Comparison of ENCODE assay signal across 2 cellular contexts in genomic region chr12:108145011-108145410, GRCh38.
TF ChIP-seq lines count a peak whose summit lies in the region.

No MANE protein-coding gene starts in this region.

TF ChIP-seq in GM23338, 12 proteins besides CTCF, POLR2A, EP300 and RAD21:
- TF ChIP-seq EZH2 (IDR thresholded peaks at IDR 0.05; ENCODE audit: low read depth, unreplicated experiment) (no peak), ZNF331 (CRISPR knock-in tag; IDR thresholded peaks at IDR 0.05; ENCODE audit: low read depth) (no peak), NANOG (IDR thresholded peaks at IDR 0.05; ENCODE audit: borderline replicate concordance) (no peak), CREB1 (CRISPR knock-in tag; IDR thresholded peaks at IDR 0.05; ENCODE audit: low read depth) (no peak), JUNB (IDR thresholded peaks at IDR 0.05; ENCODE audit: unreplicated experiment) (no peak), EZH2phosphoT487 (IDR thresholded peaks at IDR 0.05; ENCODE audit: unreplicated experiment) (no peak), ZNF462 (CRISPR knock-in tag; IDR thresholded peaks at IDR 0.05) (no peak), REST (IDR thresholded peaks at IDR 0.05; ENCODE audit: unreplicated experiment) (no peak), POLR2AphosphoS5 (IDR thresholded peaks at IDR 0.05; ENCODE audit: low read depth) (no peak), STAT1 (IDR thresholded peaks at IDR 0.05; ENCODE audit: unreplicated experiment) (no peak), ZNF114 (CRISPR knock-in tag; IDR thresholded peaks at IDR 0.05) (no peak)
- TF ChIP-seq, protein P1, sequence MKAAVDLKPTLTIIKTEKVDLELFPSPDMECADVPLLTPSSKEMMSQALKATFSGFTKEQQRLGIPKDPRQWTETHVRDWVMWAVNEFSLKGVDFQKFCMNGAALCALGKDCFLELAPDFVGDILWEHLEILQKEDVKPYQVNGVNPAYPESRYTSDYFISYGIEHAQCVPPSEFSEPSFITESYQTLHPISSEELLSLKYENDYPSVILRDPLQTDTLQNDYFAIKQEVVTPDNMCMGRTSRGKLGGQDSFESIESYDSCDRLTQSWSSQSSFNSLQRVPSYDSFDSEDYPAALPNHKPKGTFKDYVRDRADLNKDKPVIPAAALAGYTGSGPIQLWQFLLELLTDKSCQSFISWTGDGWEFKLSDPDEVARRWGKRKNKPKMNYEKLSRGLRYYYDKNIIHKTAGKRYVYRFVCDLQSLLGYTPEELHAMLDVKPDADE (IDR thresholded peaks at IDR 0.05), result no peak

TF ChIP-seq in H1, 55 proteins besides CTCF, POLR2A, EP300 and RAD21:
- TF ChIP-seq MAX (IDR thresholded peaks at IDR 0.05) (peak; percentile 33; the same call in 1 of the 2 replicates), CEBPB (IDR thresholded peaks at IDR 0.05; ENCODE audit: low read depth, low read length) (no peak), KDM1A (IDR thresholded peaks at IDR 0.05; ENCODE audit: borderline replicate concordance, low read length) (peak; percentile 94)
